ENCODE assay signal across 8 cellular contexts in the genomic region with DNA sequence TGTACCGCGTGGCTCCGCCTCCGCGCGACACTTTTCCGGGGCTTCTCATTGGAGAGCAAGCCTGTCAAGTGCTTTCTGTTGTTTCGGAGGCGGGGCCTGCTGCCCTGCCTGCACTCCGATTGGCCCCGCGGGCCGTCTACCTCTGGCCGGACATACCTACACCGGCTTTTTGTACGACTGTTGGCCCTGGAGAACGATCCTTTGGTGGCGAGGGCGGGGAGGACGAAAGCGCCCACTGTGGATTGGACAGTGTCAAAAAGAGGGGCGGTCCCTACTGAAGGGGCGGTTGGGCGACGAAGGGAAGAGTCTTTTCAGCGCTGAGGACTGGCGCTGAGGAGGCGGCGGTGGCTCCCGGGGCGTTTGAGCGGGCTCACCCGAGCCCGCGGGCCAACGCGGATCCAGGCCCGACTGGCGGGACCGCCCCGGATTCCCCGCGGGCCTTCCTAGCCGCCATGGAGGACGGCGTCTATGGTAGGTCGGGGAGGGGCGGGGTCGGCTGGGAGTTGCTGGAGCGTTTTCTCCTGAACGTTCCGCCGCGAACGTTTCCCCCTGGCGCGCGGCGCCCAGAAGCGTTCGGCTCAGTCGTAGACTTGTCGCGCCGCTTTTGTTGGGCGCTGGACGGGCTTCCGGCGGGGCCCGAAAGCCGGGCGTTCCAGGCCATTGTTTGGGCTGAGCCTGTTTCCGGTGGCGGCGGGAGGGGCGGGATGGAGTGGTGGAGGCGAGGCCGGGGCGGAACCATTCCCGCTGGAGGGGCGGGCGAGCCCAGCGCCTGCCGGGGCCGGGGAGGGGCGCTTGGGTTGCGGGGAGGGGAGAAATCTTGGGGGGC. TPM values are rescaled to one million over a fixed set of nuclear protein-coding genes. Genes with fewer than 3 reads are reported as not detected.
A peak's percentile ranks its signal among the peaks of the same experiment; 100 is the strongest.
DNase-seq lines count a peak whose midpoint lies in the region; ATAC-seq, FAIRE-seq and TF ChIP-seq lines count a peak whose summit lies in the region.

CYTH2 (plus strand) TSS at position 314 of the 826 bp plus-strand sequence; CDS start at position 453, 139 bp downstream.

- peaks cover 49% of the 10 kb centered on the region for H3K4me1 Mint-ChIP-seq in dendritic cell treated with granulocyte-macrophage colony-stimulating factor and Interleukin-4, amounts not matched to agents 40 ng/mL and 50 ng/mL, for 4 days (ENCODE audit: low read depth)

- TF ChIP-seq CTCF in HepG2 (CRISPR knock-in tag; IDR thresholded peaks at IDR 0.05): no peak

- TF ChIP-seq EP300 in HepG2 (IDR thresholded peaks at IDR 0.05; ENCODE audit: low read depth in 2 of 2, low read length in 2 of 2) (no peak), HepG2 (CRISPR knock-in tag; IDR thresholded peaks at IDR 0.05; ENCODE audit: borderline replicate concordance) (no peak)

- POLR2A ChIA-PET in HepG2 (lab: Yijun Ruan, JAX): interaction anchor here (0.7 to 1.5 kb wide), 3 partner anchors 18 to 106 kb away, joined by 3 to 7 read pairs (median 3); no protein-coding TSS in a partner anchor

- TF ChIP-seq RAD21 in HepG2 (CRISPR knock-in tag; IDR thresholded peaks at IDR 0.05): peak; percentile 68

- peak within 1 kb of the TSS; percentile 87 for H3K27ac Mint-ChIP-seq in dendritic cell treated with granulocyte-macrophage colony-stimulating factor and Interleukin-4, amounts not matched to agents 40 ng/mL and 50 ng/mL, for 4 days

- no peak within 1 kb of the TSS for H2AFZ ChIP-seq in HepG2 (ENCODE audit: low read length)

- H3K36me3 ChIP-seq in BLaER1 treated with 17β-estradiol and CSF1 and Interleukin-3, amounts not matched to agents 10 nM and 100 nM: peaks cover 39 to 49% (median 41%) of the 10 kb centered on the region in 11 experiments
- H3K36me3 ChIP-seq in HepG2 (replicated peaks in 1 of 2; ENCODE audit: control insufficient read depth in 1 of 2, insufficient read depth in 2 of 2, low read length in 2 of 2): peaks cover 13 to 35% of the 10 kb centered on the region in 2 experiments; a peak in 4 of 5 replicates

- in situ Hi-C loops in HepG2 (cut with HindIII; ENCODE audit: extremely low pct_ligation_motif_present, low pct_unique_long_range_greater_than_20kb): no loop called here

- peak; percentile 86 to 93 for TF ChIP-seq POLR2A in HepG2 (IDR thresholded peaks at IDR 0.05; ENCODE audit: insufficient read depth in 1 of 2, low read depth in 2 of 2, low read length in 2 of 2)

- peak within 1 kb of the TSS; percentile 80 for H3K4me3 Mint-ChIP-seq in dendritic cell treated with granulocyte-macrophage colony-stimulating factor and Interleukin-4, amounts not matched to agents 40 ng/mL and 50 ng/mL, for 4 days

- no peak for FAIRE-seq in HepG2 (lab: Jason Lieb, UNC)

- ATAC-seq in GM19397 (IDR thresholded peaks at IDR 0.05; ENCODE audit: unreplicated experiment) (peak; percentile 89), HG03565 (IDR thresholded peaks at IDR 0.05; ENCODE audit: unreplicated experiment) (peak; percentile 88), HepG2 (peak; percentile 95)

- H3K27me3 Mint-ChIP-seq in dendritic cell treated with granulocyte-macrophage colony-stimulating factor and Interleukin-4, amounts not matched to agents 40 ng/mL and 50 ng/mL, for 4 days: peaks cover 1% of the 10 kb centered on the region

- BruUV-seq in HepG2 (replicated peaks; lab: Mats Ljungman, UMichigan): no TSS peak

- peak within 1 kb of the TSS; percentile 93 to 99 (median 98) for H3K9ac ChIP-seq in BLaER1 treated with 17β-estradiol and CSF1 and Interleukin-3, amounts not matched to agents 10 nM and 100 nM
- peak within 1 kb of the TSS; percentile 94 for H3K9ac ChIP-seq in HepG2 (ENCODE audit: insufficient read depth, low read depth, low read length)

- H3K4me2 ChIP-seq in BLaER1 treated with 17β-estradiol and CSF1 and Interleukin-3, amounts not matched to agents 10 nM and 100 nM: peak within 1 kb of the TSS; percentile 93 to 98 (median 96)
- H3K4me2 ChIP-seq in HepG2 (ENCODE audit: low read depth, low read length): peak within 1 kb of the TSS; percentile 83

- peak within 1 kb of the TSS; percentile 79 to 96 (median 88) for H3K4me3 ChIP-seq in BLaER1 treated with 17β-estradiol and CSF1 and Interleukin-3, amounts not matched to agents 10 nM and 100 nM
- peak within 1 kb of the TSS; percentile 76 to 97 (median 82) for H3K4me3 ChIP-seq in HepG2 (replicated peaks in 1 of 3; ENCODE audit: insufficient read depth in 1 of 3, low read depth in 2 of 3, low read length in 3 of 3)

- peaks cover 5% of the 10 kb centered on the region for H3K79me2 ChIP-seq in HepG2 (ENCODE audit: insufficient read depth, low read length)

- intact Hi-C loops in dendritic cell treated with granulocyte-macrophage colony-stimulating factor and Interleukin-4, amounts not matched to agents 40 ng/mL and 50 ng/mL, for 4 days (cut with micrococcal nuclease): loop anchor here (1.0 kb wide), 2 partner anchors 23 to 24 kb away; partner anchors contain the start of gene GRWD1
- intact Hi-C loops in HepG2 (cut with micrococcal nuclease; ENCODE audit: unreplicated experiment): loop anchor here (1.0 kb wide), 1 partner anchor 24 kb away; the partner anchor contains the start of gene GRWD1

- peaks cover 45% of the 10 kb centered on the region for H3K36me3 Mint-ChIP-seq in dendritic cell treated with granulocyte-macrophage colony-stimulating factor and Interleukin-4, amounts not matched to agents 40 ng/mL and 50 ng/mL, for 4 days (ENCODE audit: low read depth)

- peaks cover 33 to 46% (median 43%) of the 10 kb centered on the region in 11 experiments for H4K20me1 ChIP-seq in BLaER1 treated with 17β-estradiol and CSF1 and Interleukin-3, amounts not matched to agents 10 nM and 100 nM
- H4K20me1 ChIP-seq in HepG2 (ENCODE audit: insufficient read depth, low read length): no peaks in the 10 kb centered on the region; the same call in 1 of the 2 replicates

- peaks cover 17 to 52% (median 35%) of the 10 kb centered on the region in 10 experiments for H3K4me1 ChIP-seq in BLaER1 treated with 17β-estradiol and CSF1 and Interleukin-3, amounts not matched to agents 10 nM and 100 nM
- H3K4me1 ChIP-seq in HepG2 (ENCODE audit: insufficient read depth, low read length): peaks cover 17% of the 10 kb centered on the region

- CTCF ChIA-PET in HepG2 (lab: Yijun Ruan, JAX; ENCODE audit: low intra/inter-chr PET ratio, low total read pairs): interaction anchor here (0.6 kb wide), 1 partner anchor 115 kb away, joined by 3 read pairs; no protein-coding TSS in a partner anchor

- DNase-seq in NCI-H748 treated with DMSO at 0.1 percent for 48 hours (lab: John Stamatoyannopoulos, UW) (peak; percentile 100), HepG2 (ENCODE audit: low spot score) (peak; percentile 99)
- peak; percentile 99 for DNase-seq in activated CD4-positive, alpha-beta T cell treated with anti-CD3 and anti-CD28 coated beads, Interleukin-2, amount 50 U/mL, for 4 hours
- DNase-seq in stimulated activated CD4-positive, alpha-beta T cell treated with anti-CD3 and anti-CD28 coated beads, Interleukin-4, amount 100 ng/mL, for 24 hours: peak; percentile 100

- peak within 1 kb of the TSS; percentile 88 to 99 (median 97) for H3K27ac ChIP-seq in BLaER1 treated with 17β-estradiol and CSF1 and Interleukin-3, amounts not matched to agents 10 nM and 100 nM
- peak within 1 kb of the TSS; percentile 91 for H3K27ac ChIP-seq in HepG2 (ENCODE audit: extremely low read length, insufficient read depth, low read length)

- WGBS in HepG2 (ENCODE audit: low lambda C conversion rate): 0% methylated on average over 14 of the region's 87 CpGs

- no peaks in the 10 kb centered on the region for H3K9me3 ChIP-seq in BLaER1 treated with 17β-estradiol and CSF1 and Interleukin-3, amounts not matched to agents 10 nM and 100 nM (replicated peaks in 1 of 11)
- H3K9me3 ChIP-seq in HepG2 (ENCODE audit: low read length): no peaks in the 10 kb centered on the region

- no peaks in the 10 kb centered on the region for H3K9me3 Mint-ChIP-seq in dendritic cell treated with granulocyte-macrophage colony-stimulating factor and Interleukin-4, amounts not matched to agents 40 ng/mL and 50 ng/mL, for 4 days

- no peaks in the 10 kb centered on the region for H3K27me3 ChIP-seq in BLaER1 treated with 17β-estradiol and CSF1 and Interleukin-3, amounts not matched to agents 10 nM and 100 nM
- H3K27me3 ChIP-seq in HepG2 (ENCODE audit: control insufficient read depth in 1 of 2, insufficient read depth in 2 of 2, low read length in 2 of 2): no peaks in the 10 kb centered on the region; a peak in 1 of 5 replicates

TF ChIP-seq in HepG2, 621 proteins besides CTCF, POLR2A, EP300 and RAD21 (continues in another document):
- TF ChIP-seq ZNF367 (CRISPR knock-in tag; IDR thresholded peaks at IDR 0.05; ENCODE audit: borderline replicate concordance): no peak
- TF ChIP-seq ZNF891 (CRISPR knock-in tag; IDR thresholded peaks at IDR 0.05): peak; percentile 71
- TF ChIP-seq SAP130 (CRISPR knock-in tag; IDR thresholded peaks at IDR 0.05; ENCODE audit: low read depth): peak; percentile 51
- no peak; the same call in 1 of the 2 replicates for TF ChIP-seq ZNF607 (CRISPR knock-in tag; IDR thresholded peaks at IDR 0.05; ENCODE audit: borderline replicate concordance)
- no peak for TF ChIP-seq ZNF782 (CRISPR knock-in tag; IDR thresholded peaks at IDR 0.05; ENCODE audit: borderline replicate concordance)
- TF ChIP-seq ZFP36 (IDR thresholded peaks at IDR 0.05; ENCODE audit: borderline replicate concordance, low read depth, low read length, partially characterized antibody): no peak

RNA-seq across cellular contexts. Expression of gene CYTH2, which starts in this region (rescaled TPM):
- 9.6 and 16.5 TPM in 2 replicates for total RNA-seq in HepG2 (2016; rRNA removed; fragmentation: Illumina TruSeq; extraction: Trizol)
- total RNA-seq in HepG2 (2016; cell fraction: cytosol; rRNA removed; fragmentation: Illumina TruSeq; extraction: Trizol; ENCODE audit: low read depth): 2.8 and 3.0 TPM in 2 replicates
- 8.4 and 15.9 TPM in 2 replicates for total RNA-seq in HepG2 (2016; cell fraction: insoluble cytoplasmic fraction; rRNA removed; fragmentation: Illumina TruSeq; extraction: Trizol)
- total RNA-seq in HepG2 (2016; cell fraction: membrane; rRNA removed; fragmentation: Illumina TruSeq; extraction: Trizol): 4.9 and 7.0 TPM in 2 replicates
- 16.4 and 17.2 TPM in 2 replicates for total RNA-seq in HepG2 (2016; cell fraction: nucleus; rRNA removed; fragmentation: Illumina TruSeq; extraction: Trizol)
- polyA plus RNA-seq in HepG2 (2011; rRNA removed): 39.3 and 48.3 TPM in 2 replicates
- 18.2 and 20.7 TPM in 2 replicates for polyA plus RNA-seq in HepG2 (2011; cell fraction: cytosol; rRNA removed)
- polyA plus RNA-seq in HepG2 (2011; cell fraction: nucleus; rRNA removed): 185 and 188 TPM in 2 replicates
- polyA plus RNA-seq in HepG2 (2012): 26.4 and 29.2 TPM in 2 replicates
- polyA plus RNA-seq in HepG2 (2016; cell fraction: cytosol; fragmentation: Illumina TruSeq; extraction: Trizol; ENCODE audit: low read depth): 3.2 and 3.5 TPM in 2 replicates
- polyA plus RNA-seq in HepG2 (2016; cell fraction: insoluble cytoplasmic fraction; fragmentation: Illumina TruSeq; extraction: Trizol; ENCODE audit: low read depth): 14.6 and 14.8 TPM in 2 replicates
- 6.2 and 6.8 TPM in 2 replicates for polyA plus RNA-seq in HepG2 (2016; cell fraction: membrane; fragmentation: Illumina TruSeq; extraction: Trizol; ENCODE audit: low read depth)
- polyA plus RNA-seq in HepG2 (2016; cell fraction: nucleus; fragmentation: Illumina TruSeq; extraction: Trizol; ENCODE audit: insufficient read depth, low read depth): 61.4 and 71.7 TPM in 2 replicates
- 37.0 and 50.0 TPM in 2 replicates for polyA minus RNA-seq in HepG2 (2011; rRNA and poly(A)+ RNA removed; ENCODE audit: low replicate concordance)
- polyA minus RNA-seq in HepG2 (2011; cell fraction: cytosol; rRNA and poly(A)+ RNA removed): 7.5 and 8.4 TPM in 2 replicates
- 37.6 and 43.0 TPM in 2 replicates for polyA minus RNA-seq in HepG2 (2011; cell fraction: nucleus; rRNA and poly(A)+ RNA removed)

Comparison
In these comparisons a context has a peak if more than half of its experiments do, and no peak if none do; other contexts are left out.
1. Peak in every context shown above with its lines: DNase-seq, ATAC-seq, H3K4me3 ChIP-seq and H3K27ac ChIP-seq.